In genomic region chr9:32820322-32820721, GRCh38 we compare ENCODE assay signal across 11 cellular contexts. TPM values are rescaled to one million over a fixed set of nuclear protein-coding genes. Genes with fewer than 3 reads are reported as not detected.
"Had no signal": no experiment of that assay in that cellular context is flagged by ENCODE, and none has a peak within 500 bp of the region (broad histone marks: within the 10 kb centered on the region; RNA-seq: fewer than 3 reads in every experiment).

No MANE protein-coding gene starts in this region.

- H3K27ac Mint-ChIP-seq: GM23338, H9, HFFc6 had no signal

- H2AFZ ChIP-seq: GM23248, GM23338 had no signal

- H3K36me3 ChIP-seq: HAP-1 had no signal

- DNase-seq: GM23248, GOT3, H7, H9, HCEC 1CT, HFFc6 had no signal

- FAIRE-seq: H1, H54 had no signal

- H3K9ac ChIP-seq: GM23248 had no signal

- H3K4me3 Mint-ChIP-seq: GM23338, H9, HFFc6 had no signal

- H3K9me3 ChIP-seq: HAP-1 had no signal

- H3K27ac ChIP-seq: GM23248 had no signal

- H3K4me3 ChIP-seq: GM23248, GM23338, HAP-1 had no signal

- H3K4me1 Mint-ChIP-seq: GM23338 had no signal

- ATAC-seq: GM23338, HCT116 had no signal

- H3K4me2 ChIP-seq: GM23338 had no signal

- H3K9me3 Mint-ChIP-seq: GM23338, HFFc6 had no signal

RNA-seq across cellular contexts. Expression of gene TMEM215, which starts 37.0 kb away (rescaled TPM):
- total RNA-seq: GM23248, HFFc6 had no signal
- polyA plus RNA-seq: GM23248 had no signal
